ENCODE assay signal across 8 cellular contexts in genomic region chr11:34192481-34193401, GRCh38.
DNase-seq lines count a peak whose midpoint lies in the region; ATAC-seq and TF ChIP-seq lines count a peak whose summit lies in the region.

No MANE protein-coding gene starts in this region.

- DNase-seq in AG10803 (ENCODE audit: low read depth) (peak; percentile 94), HS-27A (ENCODE audit: low read depth) (peak; percentile 86), right atrium auricular region (ENCODE audit: low spot score) (peak; percentile 83), stromal cell of bone marrow (ENCODE audit: low read depth) (peak; percentile 93), NCI-H82 treated with DMSO at 0.1 percent for 48 hours (lab: John Stamatoyannopoulos, UW; ENCODE audit: unreplicated experiment) (no peak)
- no peak for DNase-seq in activated CD8-positive, alpha-beta T cell treated with anti-CD3 and anti-CD28 coated beads, Interleukin-2, amount 10 ng/mL, durations not matched to agents 7 days and 5 days

- H3K4me1 Mint-ChIP-seq in activated CD8-positive, alpha-beta T cell treated with anti-CD3 and anti-CD28 coated beads, Interleukin-2, amount 10 ng/mL, durations not matched to agents 7 days and 5 days (ENCODE audit: low read depth), result peaks cover 24% of the 10 kb centered on the region

- ATAC-seq in activated CD8-positive, alpha-beta T cell treated with anti-CD3 and anti-CD28 coated beads, Interleukin-2, amount 10 ng/mL, durations not matched to agents 7 days and 5 days, result peak; percentile 21
- ATAC-seq in GM21723 (IDR thresholded peaks at IDR 0.05; ENCODE audit: unreplicated experiment) (no peak), HG02973 (IDR thresholded peaks at IDR 0.05; ENCODE audit: unreplicated experiment) (no peak)

- POLR2A ChIA-PET in activated CD8-positive, alpha-beta T cell treated with anti-CD3 and anti-CD28 coated beads, Interleukin-2, amount 10 ng/mL, durations not matched to agents 7 days and 5 days (lab: Charles Lee), result interaction anchor here (0.6 kb wide), 1 partner anchor 315 kb away, joined by 3 read pairs; no protein-coding TSS in a partner anchor

- peak overlapping the region; percentile 55 to 80 for H3K27ac ChIP-seq in right atrium auricular region

- H3K27ac Mint-ChIP-seq in activated CD8-positive, alpha-beta T cell treated with anti-CD3 and anti-CD28 coated beads, Interleukin-2, amount 10 ng/mL, durations not matched to agents 7 days and 5 days, result no peak overlapping the region

- CTCF ChIA-PET in activated CD8-positive, alpha-beta T cell treated with anti-CD3 and anti-CD28 coated beads, Interleukin-2, amount 10 ng/mL, durations not matched to agents 7 days and 5 days (lab: Charles Lee), result no interaction called here

- H3K4me3 ChIP-seq in AG10803 (ENCODE audit: low read length), result peak overlapping the region; percentile 49
- no peak overlapping the region for H3K4me3 ChIP-seq in right atrium auricular region

- peaks cover 0 to 17% of the 10 kb centered on the region in 2 donors for H3K4me1 ChIP-seq in right atrium auricular region

- H3K9me3 Mint-ChIP-seq in activated CD8-positive, alpha-beta T cell treated with anti-CD3 and anti-CD28 coated beads, Interleukin-2, amount 10 ng/mL, durations not matched to agents 7 days and 5 days (ENCODE audit: insufficient read depth), result no peaks in the 10 kb centered on the region

- peaks cover 13% of the 10 kb centered on the region for H3K36me3 ChIP-seq in right atrium auricular region

- H3K27me3 Mint-ChIP-seq in activated CD8-positive, alpha-beta T cell treated with anti-CD3 and anti-CD28 coated beads, Interleukin-2, amount 10 ng/mL, durations not matched to agents 7 days and 5 days (ENCODE audit: low read depth), result peaks cover 4% of the 10 kb centered on the region

- no peaks in the 10 kb centered on the region for H3K36me3 Mint-ChIP-seq in activated CD8-positive, alpha-beta T cell treated with anti-CD3 and anti-CD28 coated beads, Interleukin-2, amount 10 ng/mL, durations not matched to agents 7 days and 5 days (ENCODE audit: low read depth)

- no peak for TF ChIP-seq CTCF in AG10803 (conservative IDR thresholded peaks at IDR 0.05; ENCODE audit: low read length)
- no peak for TF ChIP-seq CTCF in right atrium auricular region (IDR thresholded peaks at IDR 0.05)

- no peaks in the 10 kb centered on the region for H3K9me3 ChIP-seq in right atrium auricular region

- H3K4me3 Mint-ChIP-seq in activated CD8-positive, alpha-beta T cell treated with anti-CD3 and anti-CD28 coated beads, Interleukin-2, amount 10 ng/mL, durations not matched to agents 7 days and 5 days, result no peak overlapping the region

- no peaks in the 10 kb centered on the region for H3K27me3 ChIP-seq in right atrium auricular region

Comparison
In these comparisons a context has a peak if more than half of its experiments do, and no peak if none do; other contexts are left out.
1. DNase-seq: peak in AG10803 (single experiment), HS-27A (single experiment), right atrium auricular region (single experiment) and stromal cell of bone marrow (single experiment); none in activated CD8-positive, alpha-beta T cell treated with anti-CD3 and anti-CD28 coated beads, Interleukin-2, amount 10 ng/mL, durations not matched to agents 7 days and 5 days (single experiment) and NCI-H82 treated with DMSO at 0.1 percent for 48 hours (single experiment).